Comparison of ENCODE assay signal across 8 cellular contexts in genomic region chr22:44497904-44498242, GRCh38. TPM values are rescaled to one million over a fixed set of nuclear protein-coding genes. Genes with fewer than 3 reads are reported as not detected.
A peak's percentile ranks its signal among the peaks of the same experiment; 100 is the strongest.
DNase-seq lines count a peak whose midpoint lies in the region; ATAC-seq and TF ChIP-seq lines count a peak whose summit lies in the region.

TSS of gene RTL6 (minus strand) at chr22:44498233. CDS start at chr22:44497556, 677 bp downstream.

- intact Hi-C loops in MCF 10A (cut with micrococcal nuclease): loop anchor here (2.0 to 10.0 kb wide), 2 partner anchors 57 to 137 kb away; no protein-coding TSS in a partner anchor
- intact Hi-C loops in lower leg skin (cut with DNase I; ENCODE audit: low total_unique reads): no loop called here

- TF ChIP-seq CTCF in AG09309 (IDR thresholded peaks at IDR 0.05; ENCODE audit: control insufficient read depth, insufficient read depth, low read depth, low read length, missing control alignments): no peak
- no peak for TF ChIP-seq CTCF in MCF 10A (IDR thresholded peaks at IDR 0.05; ENCODE audit: unreplicated experiment)
- no peak for TF ChIP-seq CTCF in lower leg skin (IDR thresholded peaks at IDR 0.05)

- no TSS peak for BruUV-seq in MCF 10A (replicated peaks; lab: Mats Ljungman, UMichigan)

- no peak for DNase-seq in AG09309 (ENCODE audit: low read depth)
- no peak for DNase-seq in MCF 10A (ENCODE audit: unreplicated experiment)
- DNase-seq in lower leg skin (ENCODE audit: low spot score in 2 of 2): peak in 1 of 2 donors; percentile 27
- DNase-seq in NOMO-1 treated with DMSO at 0.1 percent for 48 hours (lab: John Stamatoyannopoulos, UW; ENCODE audit: unreplicated experiment): no peak

- H3K27ac ChIP-seq in HUES6 (ENCODE audit: low read depth, low read length): no peak within 1 kb of the TSS
- H3K27ac ChIP-seq in temporal lobe (ENCODE audit: low read depth, low read length): peak within 1 kb of the TSS; percentile 58

- peaks cover 18% of the 10 kb centered on the region for H3K9me3 ChIP-seq in HUES6 (ENCODE audit: control insufficient read depth, insufficient read depth, low read depth, low read length)

- CTCF ChIA-PET in MCF 10A (lab: Yijun Ruan, JAX): no interaction called here

- 0 to 2% methylated on average over 4 to 19 of the region's 49 CpGs for WGBS in lower leg skin, 2 donors

- H3K4me3 ChIP-seq in AG09309 (ENCODE audit: control insufficient read depth, low read depth, low read length): peak within 1 kb of the TSS; percentile 75
- H3K4me3 ChIP-seq in HUES6 (ENCODE audit: low read depth, low read length): peak within 1 kb of the TSS; percentile 72
- H3K4me3 ChIP-seq in lower leg skin (ENCODE audit: low read depth, poor library complexity, severe bottlenecking): peak within 1 kb of the TSS; percentile 55

- peak within 1 kb of the TSS; percentile 65 for H3K9ac ChIP-seq in HUES6 (ENCODE audit: low read length)

- no peak for ATAC-seq in HG03108 (IDR thresholded peaks at IDR 0.05; ENCODE audit: unreplicated experiment)
- ATAC-seq in GM19328 (IDR thresholded peaks at IDR 0.05; ENCODE audit: unreplicated experiment): no peak

- H3K27me3 Mint-ChIP-seq in MCF 10A (ENCODE audit: insufficient read depth, unreplicated experiment): peaks cover 3% of the 10 kb centered on the region

- H3K9me3 Mint-ChIP-seq in MCF 10A (ENCODE audit: unreplicated experiment): peaks cover 9% of the 10 kb centered on the region

- no peaks in the 10 kb centered on the region for H3K27me3 ChIP-seq in HUES6 (ENCODE audit: control insufficient read depth, insufficient read depth, low read length)

- H3K4me1 Mint-ChIP-seq in MCF 10A (ENCODE audit: insufficient read depth, unreplicated experiment): peaks cover 6% of the 10 kb centered on the region

- peaks cover 5% of the 10 kb centered on the region for H3K36me3 Mint-ChIP-seq in MCF 10A (ENCODE audit: insufficient read depth, unreplicated experiment)

- TF ChIP-seq POLR2A in lower leg skin (IDR thresholded peaks at IDR 0.05): no peak

- POLR2A ChIA-PET in MCF 10A (lab: Yijun Ruan, JAX): no interaction called here

- H3K36me3 ChIP-seq in HUES6 (ENCODE audit: control insufficient read depth, insufficient read depth, low read length): peaks cover 21% of the 10 kb centered on the region

- peak within 1 kb of the TSS; percentile 69 for H3K27ac Mint-ChIP-seq in MCF 10A (ENCODE audit: low read depth, unreplicated experiment)

- H3K4me1 ChIP-seq in HUES6 (ENCODE audit: control insufficient read depth, insufficient read depth, low read length): peaks cover 5% of the 10 kb centered on the region; the same call in 1 of the 2 replicates

- peak within 1 kb of the TSS; percentile 76 for H3K4me3 Mint-ChIP-seq in MCF 10A (ENCODE audit: unreplicated experiment)

RNA-seq across cellular contexts. Expression of gene RTL6, which starts in this region (rescaled TPM):
- total RNA-seq in MCF 10A (2022): 18.8 and 25.0 TPM in 2 replicates
- total RNA-seq in lower leg skin: 10 to 100 TPM in 1 of 4 donors, 1 to 10 TPM in 3; 2.3 to 10.1 (median 6.5) TPM
- total RNA-seq in temporal lobe: 64.4 TPM
